In genomic region chr10:931326-932318, GRCh38 we compare ENCODE assay signal across 8 cellular contexts. TPM values are rescaled to one million over a fixed set of nuclear protein-coding genes. Genes with fewer than 3 reads are reported as not detected.
DNase-seq lines count a peak whose midpoint lies in the region; ATAC-seq and TF ChIP-seq lines count a peak whose summit lies in the region.

Gene LARP4B, minus strand, starts transcription at chr10:931705. Its CDS starts 45,984 bp downstream, at chr10:885721.

- peak within 1 kb of the TSS; percentile 86 for H2BK5ac ChIP-seq in trophoblast cell (ENCODE audit: low read depth, low read length, poor library complexity)

- H3K9ac ChIP-seq in trophoblast cell (ENCODE audit: low read length), result peak within 1 kb of the TSS; percentile 88

- H2BK120ac ChIP-seq in trophoblast cell (ENCODE audit: insufficient read depth, low read length, poor library complexity), result peak within 1 kb of the TSS; percentile 54

- H3K27ac Mint-ChIP-seq in T-cell, result peak within 1 kb of the TSS; percentile 86 to 96

- H3K4me2 ChIP-seq in trophoblast cell (ENCODE audit: low read length), result peak within 1 kb of the TSS; percentile 98

- TF ChIP-seq CTCF in GM13977 (IDR thresholded peaks at IDR 0.05; ENCODE audit: extremely low read depth, insufficient read depth, missing control alignments) (no peak), tibial nerve (IDR thresholded peaks at IDR 0.05) (peak in 1 of 5 experiments; percentile 37)

- no peaks in the 10 kb centered on the region for H3K27me3 Mint-ChIP-seq in T-cell

- H3K14ac ChIP-seq in trophoblast cell (ENCODE audit: low read length), result peak within 1 kb of the TSS; percentile 89

- peaks cover under 1% of the 10 kb centered on the region for H3K36me3 Mint-ChIP-seq in T-cell

- peak within 1 kb of the TSS; percentile 90 for H3K18ac ChIP-seq in trophoblast cell (ENCODE audit: low read length)

- no peak within 1 kb of the TSS for H3K23ac ChIP-seq in trophoblast cell (ENCODE audit: low read length)

- CTCF ChIA-PET in T-cell (lab: Charles Lee), result interaction anchor here in 1 of 2 donors (0.6 to 1.0 kb wide), 2 partner anchors 57 to 119 kb away, joined by 3 to 5 read pairs; partner anchors contain the start of gene GTPBP4

- no peaks in the 10 kb centered on the region for H3K9me3 ChIP-seq in trophoblast cell (ENCODE audit: insufficient read depth, low read depth, low read length)
- no peaks in the 10 kb centered on the region for H3K9me3 ChIP-seq in tibial nerve

- H3K4me1 ChIP-seq in trophoblast cell (ENCODE audit: control insufficient read depth in 1 of 2, insufficient read depth in 2 of 2, low read length in 2 of 2) (peaks cover 2 to 4% of the 10 kb centered on the region in 2 experiments), tibial nerve (peaks cover 8 to 48% (median 20%) of the 10 kb centered on the region in 4 donors)

- no peaks in the 10 kb centered on the region for H3K9me3 Mint-ChIP-seq in T-cell

- peak in 1 of 2 donors; percentile 89 for TF ChIP-seq EP300 in tibial nerve (IDR thresholded peaks at IDR 0.05)

- H4K91ac ChIP-seq in trophoblast cell (ENCODE audit: low read depth, low read length), result peak within 1 kb of the TSS; percentile 98

- H3K36me3 ChIP-seq in trophoblast cell (ENCODE audit: control insufficient read depth in 1 of 2, insufficient read depth in 2 of 2, low read length in 2 of 2), result peaks cover 4 to 5% of the 10 kb centered on the region in 2 experiments
- H3K36me3 ChIP-seq in tibial nerve, result no peaks in the 10 kb centered on the region

- H3K4me3 ChIP-seq in trophoblast cell (ENCODE audit: low read depth, low read length) (peak within 1 kb of the TSS; percentile 86), tibial nerve (peak within 1 kb of the TSS; percentile 70 to 95 (median 83))

- no peak within 1 kb of the TSS for H2BK12ac ChIP-seq in trophoblast cell (ENCODE audit: low read length)

- ATAC-seq in HG02870 (IDR thresholded peaks at IDR 0.05; ENCODE audit: unreplicated experiment), result peak; percentile 91
- peak; percentile 95 to 99 (median 98) for ATAC-seq in T-cell (replicated peaks in 1 of 4)

- in situ Hi-C loops in GM13977 (cut with MboI; ENCODE audit: low pct_unique_long_range_greater_than_20kb, low sequenced_read_pairs, unreplicated experiment), result no loop called here

- peak within 1 kb of the TSS; percentile 98 for H4K8ac ChIP-seq in trophoblast cell (ENCODE audit: low read depth, low read length)

- intact Hi-C loops in cardiac septum (cut with DNase I), result loop anchor here (2.0 to 10.0 kb wide), 5 partner anchors 57 to 247 kb away; partner anchors contain the start of genes DIP2C, GTPBP4 and WDR37

- peak; percentile 81 to 82 for TF ChIP-seq POLR2A in tibial nerve (IDR thresholded peaks at IDR 0.05)

- POLR2A ChIA-PET in T-cell (lab: Charles Lee), result interaction anchor here in 1 of 2 donors (0.6 kb wide), 1 partner anchor 13 kb away, joined by 3 read pairs; no protein-coding TSS in a partner anchor

- peaks cover 32% of the 10 kb centered on the region for H3K79me2 ChIP-seq in trophoblast cell (ENCODE audit: control insufficient read depth, insufficient read depth, low read length, poor library complexity)

- peaks cover 10% of the 10 kb centered on the region for H3K79me1 ChIP-seq in trophoblast cell (ENCODE audit: low read length)

- peak within 1 kb of the TSS; percentile 94 to 97 (median 96) for H3K4me3 Mint-ChIP-seq in T-cell

- DNase-seq in GM13977 (ENCODE audit: low spot score) (peak; percentile 99), NCI-H146 (lab: John Stamatoyannopoulos, UW) (peak; percentile 99), T-cell (peak; percentile 91 to 98 (median 95)), cardiac septum (ENCODE audit: low spot score) (peak; percentile 99), trophoblast cell (peak; percentile 99), tibial nerve (ENCODE audit: low spot score in 2 of 2) (peak; percentile 89 to 92)

- H3K27ac ChIP-seq in adipose tissue (ENCODE audit: low read depth, low read length) (peak within 1 kb of the TSS; percentile 94), trophoblast cell (ENCODE audit: low read depth, low read length) (peak within 1 kb of the TSS; percentile 93), tibial nerve (peak within 1 kb of the TSS; percentile 98 to 99 (median 98))

- H2AFZ ChIP-seq in trophoblast cell (ENCODE audit: insufficient read depth, low read length, poor library complexity), result peak within 1 kb of the TSS; percentile 37

- peak within 1 kb of the TSS; percentile 85 for H4K12ac ChIP-seq in trophoblast cell (ENCODE audit: low read depth, low read length)

- WGBS in adipose tissue, 3 donors, result 0 to 1% (median 0%) methylated on average over 56 to 137 of the region's 137 CpGs
- no CpG with 5 or more reads among the region's 137 CpGs for WGBS in trophoblast cell (ENCODE audit: extremely low coverage, insufficient coverage, insufficient read length)
- 0 to 1% methylated on average over 61 to 69 of the region's 137 CpGs for WGBS in tibial nerve, 2 donors

- peaks cover 34 to 42% (median 40%) of the 10 kb centered on the region in 3 donors for H3K4me1 Mint-ChIP-seq in T-cell

- H3K4ac ChIP-seq in trophoblast cell (ENCODE audit: low read depth, low read length), result peak within 1 kb of the TSS; percentile 95

- no peaks in the 10 kb centered on the region for H3K27me3 ChIP-seq in trophoblast cell (ENCODE audit: insufficient read depth, low read length)
- H3K27me3 ChIP-seq in tibial nerve, result no peaks in the 10 kb centered on the region

- H2AK5ac ChIP-seq in trophoblast cell (ENCODE audit: low read length), result peak within 1 kb of the TSS; percentile 86

RNA-seq across cellular contexts. Expression of gene LARP4B, which starts in this region (rescaled TPM):
- total RNA-seq in T-cell (100 to 1,000 TPM in 1 of 5 donors, 10 to 100 TPM in 4; 77.2 to 108 (median 94.0) TPM), cardiac septum (69.8 TPM), tibial nerve (10 to 100 TPM; 50.2 to 64.7 (median 58.6) TPM)
- polyA plus RNA-seq in adipose tissue, result 10 to 100 TPM in 1 of 3 donors, 1 to 10 TPM in 2; 7.5 to 15.4 (median 8.8) TPM
- polyA plus RNA-seq in trophoblast cell (2013), result 36.4 and 38.8 TPM in 2 replicates

Comparison
In these comparisons a context has a peak if more than half of its experiments do, and no peak if none do; other contexts are left out.
1. Peak in every context shown above with its lines: DNase-seq, ATAC-seq, H3K4me3 ChIP-seq and H3K27ac ChIP-seq.